ENCODE assay signal across 19 cellular contexts in the genomic region with DNA sequence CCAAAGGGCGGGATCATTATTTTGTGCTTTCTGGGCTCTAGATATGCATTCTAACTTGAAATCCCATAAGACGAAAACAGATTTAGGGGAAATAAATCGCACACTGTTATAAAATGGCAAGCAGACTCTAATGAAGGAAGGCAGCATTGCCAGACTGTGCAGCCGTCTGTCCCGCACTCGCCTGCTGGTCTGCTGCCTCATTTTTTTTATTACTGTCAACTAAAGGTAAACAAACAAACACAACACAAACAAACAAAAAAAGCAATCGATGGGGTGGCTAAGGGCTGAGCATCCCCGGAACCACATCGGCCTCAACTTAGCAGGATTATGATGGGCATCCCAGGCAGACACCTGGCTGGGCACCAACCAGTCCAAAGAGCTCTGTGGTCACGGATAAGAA. TPM values are rescaled to one million over a fixed set of nuclear protein-coding genes. Genes with fewer than 3 reads are reported as not detected.
DNase-seq lines count a peak whose midpoint lies in the region; TF ChIP-seq lines count a peak whose summit lies in the region.
"Had no signal": no experiment of that assay in that cellular context is flagged by ENCODE, and none has a peak within 500 bp of the region (broad histone marks: within the 10 kb centered on the region; RNA-seq: fewer than 3 reads in every experiment).

No MANE protein-coding gene starts in this region.

- peaks cover 10% of the 10 kb centered on the region for H3K36me3 Mint-ChIP-seq in nephron (ENCODE audit: low read depth)

- no peaks in the 10 kb centered on the region for H3K27me3 ChIP-seq in uterus

- peak overlapping the region; percentile 72 to 78 (median 77) for H3K27ac Mint-ChIP-seq in nephron

- no peak overlapping the region for H3K4me3 ChIP-seq in fibroblast of the aortic adventitia (ENCODE audit: low read depth, low read length)
- H3K4me3 ChIP-seq in uterus: no peak overlapping the region

- H3K27me3 Mint-ChIP-seq in nephron (ENCODE audit: low read depth): no peaks in the 10 kb centered on the region

- H3K27ac ChIP-seq in VCaP (0 out of 2 replicates have a peak overlapping the region, but pooled peaks have one; percentile 13), uterus (peak overlapping the region; percentile 1 to 64)

- no peaks in the 10 kb centered on the region for H3K9me3 ChIP-seq in uterus

- peaks cover 73% of the 10 kb centered on the region for H3K4me1 Mint-ChIP-seq in nephron

- no peaks in the 10 kb centered on the region for H3K4me1 ChIP-seq in uterus

- peak overlapping the region in 2 of 3 experiments; percentile 8 to 40 for H3K4me3 Mint-ChIP-seq in nephron

- peak; percentile 8 for DNase-seq in fibroblast of the aortic adventitia (ENCODE audit: low read depth)
- DNase-seq in uterus: no peak
- no peak for DNase-seq in NCI-H2196 treated with DMSO at 0.1 percent for 48 hours (lab: John Stamatoyannopoulos, UW; ENCODE audit: unreplicated experiment)
- DNase-seq in NCI-H2107 treated with DMSO at 0.1 percent for 48 hours (lab: John Stamatoyannopoulos, UW; ENCODE audit: unreplicated experiment): no peak
- no peak for DNase-seq in DMS153 treated with DMSO at 0.1 percent for 48 hours (lab: John Stamatoyannopoulos, UW; ENCODE audit: unreplicated experiment)
- DNase-seq: ACHN, AML-193, COR-L47, DMS153, EL, GOT3, KG1, NCI-H1092, NCI-H146, NCI-H226, NCI-H524 treated with DMSO at 0.1 percent for 48 hours, SHP77 treated with DMSO at 0.1 percent for 48 hours had no signal

- TF ChIP-seq CTCF in VCaP (conservative IDR thresholded peaks at IDR 0.05) (no peak), fibroblast of the aortic adventitia (IDR thresholded peaks at IDR 0.05; ENCODE audit: insufficient read depth, low read length) (no peak), nephron (IDR thresholded peaks at IDR 0.05; ENCODE audit: unreplicated experiment in 3 of 3) (no peak), uterus (IDR thresholded peaks at IDR 0.05) (no peak)

- intact Hi-C loops in uterus (cut with DNase I; ENCODE audit: low total_unique reads): no loop called here

- no peak for TF ChIP-seq POLR2A in uterus (IDR thresholded peaks at IDR 0.05)

- H3K36me3 ChIP-seq in uterus: no peaks in the 10 kb centered on the region

- H3K9me3 Mint-ChIP-seq in nephron: no peaks in the 10 kb centered on the region

RNA-seq across cellular contexts. Expression of a gene that starts 24.3 kb away (rescaled TPM):
- total RNA-seq in fibroblast of the aortic adventitia (ENCODE audit: low replicate concordance) (35.7 and 48.6 TPM in 2 replicates), uterus (100 to 1,000 TPM in 1 of 4 donors, 10 to 100 TPM in 3; 47.4 to 116 (median 72.8) TPM)
